ENCODE assay signal across 31 cellular contexts in the genomic region with DNA sequence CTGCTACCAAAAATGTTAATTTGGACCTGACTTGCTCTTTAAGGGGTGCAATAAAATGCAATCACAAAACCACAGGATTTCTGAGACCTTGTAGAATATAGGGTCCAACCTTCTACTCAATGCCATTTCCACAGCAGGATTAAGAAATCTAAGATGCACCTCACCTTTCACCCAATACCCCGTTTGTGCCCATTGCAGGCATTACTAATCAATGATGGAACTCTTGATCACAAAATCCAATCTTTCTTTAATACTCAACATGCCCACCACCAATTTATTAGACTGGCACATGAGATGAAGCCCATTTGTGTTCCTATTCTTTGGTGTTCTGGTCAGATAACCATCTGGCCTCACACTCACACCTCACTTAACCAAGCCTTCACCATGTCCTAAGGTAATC.
A peak's percentile ranks its signal among the peaks of the same experiment; 100 is the strongest.
DNase-seq lines count a peak whose midpoint lies in the region; ATAC-seq, FAIRE-seq and TF ChIP-seq lines count a peak whose summit lies in the region.
"Had no signal": no experiment of that assay in that cellular context is flagged by ENCODE, and none has a peak within 500 bp of the region (broad histone marks: within the 10 kb centered on the region; RNA-seq: fewer than 3 reads in every experiment).

No MANE protein-coding gene starts in this region.

- no peak overlapping the region for H2AFZ ChIP-seq in K562 (ENCODE audit: low read depth, low read length)

- no peak for FAIRE-seq in K562 (lab: Jason Lieb, UNC)
- FAIRE-seq: A204.1, A549, D721Med had no signal

- no peaks in the 10 kb centered on the region for H3K36me3 ChIP-seq in HEK293 (ENCODE audit: control insufficient read depth in 2 of 2, insufficient read depth in 1 of 2, low read length in 2 of 2)
- H3K36me3 ChIP-seq in K562 (ENCODE audit: control insufficient read depth, insufficient read depth, low read length), result no peaks in the 10 kb centered on the region
- H3K36me3 ChIP-seq: BE2C; BLaER1; BLaER1 treated with 17β-estradiol and CSF1 and Interleukin-3, amounts not matched to agents 10 nM and 100 nM had no signal

- in situ Hi-C loops in K562 (cut with MboI), result no loop called here

- no peak overlapping the region for H3K4me2 ChIP-seq in K562 (ENCODE audit: insufficient read depth, low read length)
- H3K4me2 ChIP-seq: A549; BLaER1; BLaER1 treated with 17β-estradiol and CSF1 and Interleukin-3, amounts not matched to agents 10 nM and 100 nM had no signal

- H3K4me1 ChIP-seq in HEK293 (ENCODE audit: control insufficient read depth, insufficient read depth, low read length) (no peaks in the 10 kb centered on the region), K562 (replicated peaks in 1 of 2; ENCODE audit: control insufficient read depth in 2 of 2, insufficient read depth in 2 of 2, low read length in 2 of 2) (no peaks in the 10 kb centered on the region)
- H3K4me1 ChIP-seq: A549; BE2C; BLaER1; BLaER1 treated with 17β-estradiol and CSF1 and Interleukin-3, amounts not matched to agents 10 nM and 100 nM; Caco-2 had no signal

- ATAC-seq in K562 (no peak), HG03039 (IDR thresholded peaks at IDR 0.05; ENCODE audit: unreplicated experiment) (no peak), HG03108 (IDR thresholded peaks at IDR 0.05; ENCODE audit: unreplicated experiment) (no peak)
- ATAC-seq: A549; CD8-positive, alpha-beta T cell had no signal

- BruUV-seq in K562 (replicated peaks; lab: Mats Ljungman, UMichigan), result no TSS peak

- POLR2A ChIA-PET in HEK293 (lab: Yijun Ruan, JAX) (no interaction called here), K562 (lab: Yijun Ruan, JAX) (no interaction called here)

- H3K9me3 ChIP-seq in HEK293 (ENCODE audit: control insufficient read depth, insufficient read depth, low read depth, low read length) (no peaks in the 10 kb centered on the region), K562 (replicated peaks; ENCODE audit: control insufficient read depth, insufficient read depth, low read depth, low read length) (no peaks in the 10 kb centered on the region)
- H3K9me3 ChIP-seq: A549, BE2C, BLaER1, Caco-2 had no signal

- no peak for TF ChIP-seq RAD21 in K562 (CRISPR knock-in tag; conservative IDR thresholded peaks at IDR 0.05 in 1 of 2, IDR thresholded peaks at IDR 0.05 in 1 of 2)

- CTCF ChIA-PET in HEK293 (lab: Yijun Ruan, JAX), result no interaction called here
- CTCF ChIA-PET in K562 (lab: Yijun Ruan, JAX; ENCODE audit: low intra/inter-chr PET ratio), result no interaction called here

- H3K4me3 ChIP-seq in HEK293 (ENCODE audit: low read depth, low read length) (no peak overlapping the region), K562 (no peak overlapping the region)
- H3K4me3 ChIP-seq: A549; BLaER1; BLaER1 treated with 17β-estradiol and CSF1 and Interleukin-3, amounts not matched to agents 10 nM and 100 nM had no signal

- TF ChIP-seq CTCF in HEK293 (tag by site-specific recombination; IDR thresholded peaks at IDR 0.05) (no peak), K562 (IDR thresholded peaks at IDR 0.05 in 2 of 3, conservative IDR thresholded peaks at IDR 0.05 in 1 of 3; ENCODE audit: insufficient read depth in 2 of 3, low read depth in 1 of 3, low read length in 3 of 3) (no peak)

- DNase-seq in K562 (ENCODE audit: extremely low read depth in 1 of 4, low spot score in 3 of 4), result no peak
- DNase-seq: 8988T; ACHN; AML-193; BE2C; C1 segment of cervical spinal cord; Caco-2; Calu3; CD4-positive, alpha-beta memory T cell; CD4-positive, alpha-beta T cell; CD4-positive, CD25-positive, alpha-beta regulatory T cell; CD8-positive, alpha-beta memory T cell; CD8-positive, alpha-beta T cell; COR-L47; DMS 273 treated with DMSO at 0.1 percent for 48 hours; DMS153; DMS53; DMS79; DMS79 treated with DMSO at 0.1 percent for 48 hours; DND-41; EL had no signal

- no peak for TF ChIP-seq EP300 in K562 (IDR thresholded peaks at IDR 0.05; ENCODE audit: low read length)

- H3K79me2 ChIP-seq in K562 (ENCODE audit: control insufficient read depth, insufficient read depth, low read length), result no peaks in the 10 kb centered on the region

- 0% methylated on average over 1 of the region's 1 CpG for WGBS in K562 (ENCODE audit: insufficient coverage, low coverage, missing lambda C conversion rate)

- no peak for TF ChIP-seq POLR2A in K562 (conservative IDR thresholded peaks at IDR 0.05)

- no peaks in the 10 kb centered on the region; a peak in 1 of 5 replicates for H3K27me3 ChIP-seq in K562 (ENCODE audit: control insufficient read depth in 2 of 2, insufficient read depth in 2 of 2, low read length in 2 of 2)
- H3K27me3 ChIP-seq: BE2C; BLaER1; BLaER1 treated with 17β-estradiol and CSF1 and Interleukin-3, amounts not matched to agents 10 nM and 100 nM had no signal

- intact Hi-C loops in K562 (cut with micrococcal nuclease), result no loop called here

- no peaks in the 10 kb centered on the region; the same call in 1 of the 2 replicates for H4K20me1 ChIP-seq in K562 (replicated peaks; ENCODE audit: control insufficient read depth, insufficient read depth, low read length)
- H4K20me1 ChIP-seq: BLaER1; BLaER1 treated with 17β-estradiol and CSF1 and Interleukin-3, amounts not matched to agents 10 nM and 100 nM had no signal

- H3K27ac ChIP-seq in HEK293 (ENCODE audit: extremely low read depth, low read depth, low read length) (no peak overlapping the region), K562 (ENCODE audit: extremely low read depth, low read depth, low read length) (no peak overlapping the region)
- H3K27ac ChIP-seq: 22Rv1; A549; BLaER1; BLaER1 treated with 17β-estradiol and CSF1 and Interleukin-3, amounts not matched to agents 10 nM and 100 nM; C4-2B had no signal

- no peak overlapping the region for H3K9ac ChIP-seq in K562 (ENCODE audit: insufficient read depth in 1 of 2, low read depth in 2 of 2, low read length in 2 of 2)
- H3K9ac ChIP-seq: BLaER1; BLaER1 treated with 17β-estradiol and CSF1 and Interleukin-3, amounts not matched to agents 10 nM and 100 nM had no signal

- H3K9me1 ChIP-seq in K562 (ENCODE audit: control insufficient read depth, insufficient read depth, low read length), result no peaks in the 10 kb centered on the region

TF ChIP-seq in HEK293, 187 proteins besides CTCF, POLR2A, EP300 and RAD21:
- TF ChIP-seq ZNF184 (tag by site-specific recombination; IDR thresholded peaks at IDR 0.05) (no peak), WT1 (tag by site-specific recombination; IDR thresholded peaks at IDR 0.05) (no peak), ZNF23 (tag by site-specific recombination; IDR thresholded peaks at IDR 0.05; ENCODE audit: borderline replicate concordance) (peak; percentile 64; the same call in 1 of the 2 replicates), KLF16 (tag by site-specific recombination; IDR thresholded peaks at IDR 0.05) (no peak), ZBTB17 (tag by site-specific recombination; IDR thresholded peaks at IDR 0.05) (peak; percentile 18; the same call in 1 of the 2 replicates), ZFHX2 (tag by site-specific recombination; conservative IDR thresholded peaks at IDR 0.05) (no peak)
- TF ChIP-seq, protein P1, sequence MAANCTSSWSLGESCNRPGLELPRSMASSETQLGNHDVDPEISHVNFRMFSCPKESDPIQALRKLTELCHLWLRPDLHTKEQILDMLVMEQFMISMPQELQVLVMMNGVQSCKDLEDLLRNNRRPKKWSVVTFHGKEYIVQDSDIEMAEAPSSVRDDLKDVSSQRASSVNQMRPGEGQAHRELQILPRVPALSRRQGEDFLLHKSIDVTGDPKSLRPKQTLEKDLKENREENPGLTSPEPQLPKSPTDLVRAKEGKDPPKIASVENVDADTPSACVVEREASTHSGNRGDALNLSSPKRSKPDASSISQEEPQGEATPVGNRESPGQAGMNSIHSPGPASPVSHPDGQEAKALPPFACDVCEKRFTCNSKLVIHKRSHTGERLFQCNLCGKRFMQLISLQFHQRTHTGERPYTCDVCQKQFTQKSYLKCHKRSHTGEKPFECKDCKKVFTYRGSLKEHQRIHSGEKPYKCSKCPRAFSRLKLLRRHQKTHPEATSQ (tag by site-specific recombination; IDR thresholded peaks at IDR 0.05), result no peak

TF ChIP-seq in K562, 482 proteins besides CTCF, POLR2A, EP300 and RAD21 (continues in another document):
- TF ChIP-seq PHF8 (IDR thresholded peaks at IDR 0.05; ENCODE audit: borderline replicate concordance, low read length), result no peak
- TF ChIP-seq, protein P2, sequence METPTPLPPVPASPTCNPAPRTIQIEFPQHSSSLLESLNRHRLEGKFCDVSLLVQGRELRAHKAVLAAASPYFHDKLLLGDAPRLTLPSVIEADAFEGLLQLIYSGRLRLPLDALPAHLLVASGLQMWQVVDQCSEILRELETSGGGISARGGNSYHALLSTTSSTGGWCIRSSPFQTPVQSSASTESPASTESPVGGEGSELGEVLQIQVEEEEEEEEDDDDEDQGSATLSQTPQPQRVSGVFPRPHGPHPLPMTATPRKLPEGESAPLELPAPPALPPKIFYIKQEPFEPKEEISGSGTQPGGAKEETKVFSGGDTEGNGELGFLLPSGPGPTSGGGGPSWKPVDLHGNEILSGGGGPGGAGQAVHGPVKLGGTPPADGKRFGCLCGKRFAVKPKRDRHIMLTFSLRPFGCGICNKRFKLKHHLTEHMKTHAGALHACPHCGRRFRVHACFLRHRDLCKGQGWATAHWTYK (CRISPR knock-in tag; IDR thresholded peaks at IDR 0.05), result no peak
- TF ChIP-seq ZNF134 (CRISPR knock-in tag; conservative IDR thresholded peaks at IDR 0.05), result no peak
- no peak for TF ChIP-seq ZNF551 (CRISPR knock-in tag; IDR thresholded peaks at IDR 0.05)
- no peak for TF ChIP-seq KLF16 (IDR thresholded peaks at IDR 0.05)
- TF ChIP-seq MYNN (IDR thresholded peaks at IDR 0.05), result no peak
- no peak for TF ChIP-seq MYNN (CRISPR knock-in tag; IDR thresholded peaks at IDR 0.05)
- no peak for TF ChIP-seq IRF9 (tag; IDR thresholded peaks at IDR 0.05)
- TF ChIP-seq BHLHE40 (IDR thresholded peaks at IDR 0.05; ENCODE audit: low read length), result no peak
- TF ChIP-seq, protein P3, sequence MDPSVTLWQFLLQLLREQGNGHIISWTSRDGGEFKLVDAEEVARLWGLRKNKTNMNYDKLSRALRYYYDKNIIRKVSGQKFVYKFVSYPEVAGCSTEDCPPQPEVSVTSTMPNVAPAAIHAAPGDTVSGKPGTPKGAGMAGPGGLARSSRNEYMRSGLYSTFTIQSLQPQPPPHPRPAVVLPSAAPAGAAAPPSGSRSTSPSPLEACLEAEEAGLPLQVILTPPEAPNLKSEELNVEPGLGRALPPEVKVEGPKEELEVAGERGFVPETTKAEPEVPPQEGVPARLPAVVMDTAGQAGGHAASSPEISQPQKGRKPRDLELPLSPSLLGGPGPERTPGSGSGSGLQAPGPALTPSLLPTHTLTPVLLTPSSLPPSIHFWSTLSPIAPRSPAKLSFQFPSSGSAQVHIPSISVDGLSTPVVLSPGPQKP (CRISPR knock-in tag; IDR thresholded peaks at IDR 0.05), result no peak
- TF ChIP-seq RBM39 (optimal IDR thresholded peaks at IDR 0.05; ENCODE audit: low read depth, low read length), result no peak

Comparison
In these comparisons a context has a peak if more than half of its experiments do, and no peak if none do; other contexts are left out.
1. Of the 44 proteins assayed by ChIP-seq in both K562 and HEK293: peak only in K562: none; only in HEK293: none; in both: ZBTB17 and ZNF23; in neither: 42.